Comparison of ENCODE assay signal across 25 cellular contexts in the genomic region with DNA sequence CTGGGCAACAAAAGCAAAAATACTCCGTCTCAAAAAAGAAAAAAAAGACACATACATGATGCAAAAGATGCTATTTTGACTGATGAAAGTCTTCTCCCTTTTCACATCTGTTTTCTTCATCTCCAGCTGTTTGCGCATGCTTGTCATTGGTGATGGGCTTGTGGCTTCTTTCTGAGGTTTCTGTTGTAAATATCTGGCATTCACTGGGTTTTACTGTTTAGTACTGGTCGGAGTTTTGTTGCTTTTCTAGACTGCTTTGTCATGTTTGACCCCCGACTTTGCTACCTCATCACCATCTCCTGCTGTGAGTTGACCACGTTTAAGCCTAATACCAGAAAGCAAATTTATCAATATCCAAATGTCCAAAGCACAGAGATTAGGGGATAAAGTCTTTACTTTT. TPM values are rescaled to one million over a fixed set of nuclear protein-coding genes. Genes with fewer than 3 reads are reported as not detected.
"Had no signal": no experiment of that assay in that cellular context is flagged by ENCODE, and none has a peak within 500 bp of the region (broad histone marks: within the 10 kb centered on the region; RNA-seq: fewer than 3 reads in every experiment).

No MANE protein-coding gene starts in this region.

- H3K4me3 ChIP-seq: coronary artery, esophagus muscularis mucosa, gastroesophageal sphincter, heart left ventricle, hepatocyte, lung, mucosa of descending colon, neural progenitor cell, right lobe of liver, testis, tibial artery had no signal

- ATAC-seq: foreskin keratinocyte; gastroesophageal sphincter; heart left ventricle; left lobe of liver; mucosa of descending colon; naive thymus-derived CD4-positive, alpha-beta T cell; right lobe of liver; stimulated activated effector memory CD8-positive, alpha-beta T cell treated with anti-CD3 and anti-CD28 coated beads, Interleukin-12 subunit alpha, Interleukin-12 subunit beta, amount 100 ng/mL, for 72 hours had no signal

- DNase-seq: dermis blood vessel endothelial cell; effector memory CD4-positive, alpha-beta T cell; foreskin keratinocyte; heart left ventricle; kidney; mucosa of descending colon; naive thymus-derived CD4-positive, alpha-beta T cell; right lobe of liver; stimulated activated CD4-positive, alpha-beta T cell treated with anti-CD3 and anti-CD28 coated beads, Interleukin-2, amount 100 ng/mL, for 24 hours; stimulated activated CD4-positive, alpha-beta T cell treated with anti-CD3 and anti-CD28 coated beads, Interleukin-4, amount 100 ng/mL, for 24 hours; stimulated activated naive CD4-positive, alpha-beta T cell treated with Interleukin-2 at 50 U/mL for 16 hours; substantia nigra; testis; tibial artery had no signal

RNA-seq across cellular contexts. Expression of a gene that starts 34.4 kb away (rescaled TPM):
- total RNA-seq: dermis blood vessel endothelial cell; endothelial cell of umbilical vein; fibroblast of lung; foreskin keratinocyte; naive thymus-derived CD4-positive, alpha-beta T cell; osteoblast had no signal
- polyA plus RNA-seq: endothelial cell of umbilical vein; foreskin keratinocyte; naive thymus-derived CD4-positive, alpha-beta T cell had no signal
